ENCODE assay signal across 11 cellular contexts in the genomic region with DNA sequence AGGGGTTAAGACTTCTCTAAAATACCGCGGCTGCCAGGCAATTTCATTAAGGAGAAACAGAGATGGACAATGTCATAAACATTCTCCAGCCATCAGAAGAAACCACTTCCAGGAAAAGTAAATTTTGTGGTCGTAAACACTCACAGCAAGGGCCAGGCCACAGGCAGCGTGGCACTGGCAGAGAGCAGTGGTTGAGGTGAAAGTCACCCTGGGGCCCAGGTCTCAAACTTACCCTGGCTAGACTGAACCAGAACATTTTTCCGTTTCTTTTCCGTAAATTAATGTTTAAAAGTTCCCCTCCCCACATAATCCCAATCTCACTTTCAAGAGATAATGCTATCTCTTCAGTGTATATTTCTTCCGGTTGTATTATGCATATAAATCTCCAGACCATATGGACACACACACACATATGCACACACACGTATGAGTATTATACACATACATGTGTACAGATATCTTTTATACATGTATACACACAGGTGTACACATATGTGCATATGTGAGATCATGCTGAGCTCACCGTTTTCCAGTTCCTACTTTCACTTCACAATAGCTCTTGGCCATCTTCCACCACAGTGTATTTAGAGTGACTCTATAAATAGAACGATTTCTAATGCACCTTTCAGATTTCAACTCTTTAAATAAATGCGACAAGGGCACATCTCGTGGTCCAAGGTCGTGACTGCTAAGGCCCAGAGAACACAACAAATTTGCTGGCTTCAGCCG.
A peak's percentile ranks its signal among the peaks of the same experiment; 100 is the strongest.
DNase-seq lines count a peak whose midpoint lies in the region; ATAC-seq, FAIRE-seq and TF ChIP-seq lines count a peak whose summit lies in the region.
"Had no signal": no experiment of that assay in that cellular context is flagged by ENCODE, and none has a peak within 500 bp of the region (broad histone marks: within the 10 kb centered on the region; RNA-seq: fewer than 3 reads in every experiment).

No MANE protein-coding gene starts in this region.

- intact Hi-C loops in pancreas (cut with DNase I), result loop anchor here in 2 of 3 donors (5.0 to 10.0 kb wide), 2 partner anchors 224 to 227 kb away; no protein-coding TSS in a partner anchor

- ATAC-seq in GM19043 (IDR thresholded peaks at IDR 0.05; ENCODE audit: low read depth, unreplicated experiment), result peak; percentile 60
- ATAC-seq in HG02623 (IDR thresholded peaks at IDR 0.05; ENCODE audit: unreplicated experiment), result peak; percentile 58
- peak; percentile 38 to 66 (median 54) for ATAC-seq in pancreas

- FAIRE-seq in pancreas (lab: Jason Lieb, UNC), result no peak

- H3K4me3 ChIP-seq in pancreas, result no peak overlapping the region
- H3K4me3 ChIP-seq: tibial artery had no signal

- H3K9me3 ChIP-seq in pancreas, result no peaks in the 10 kb centered on the region
- H3K9me3 ChIP-seq: tibial artery had no signal

- DNase-seq in NCI-H2029 (lab: John Stamatoyannopoulos, UW), result peak; percentile 10
- no peak for DNase-seq in pancreas
- no peak for DNase-seq in foreskin melanocyte
- no peak for DNase-seq in ACHN
- DNase-seq in KBM-7, result no peak
- DNase-seq: occipital lobe, WERI-Rb-1 had no signal

- peaks cover 0 to 4% (median 0%) of the 10 kb centered on the region in 3 donors for H3K4me1 ChIP-seq in pancreas

- no peak for TF ChIP-seq CTCF in pancreas (IDR thresholded peaks at IDR 0.05)

- in situ Hi-C loops in ACHN (cut with HindIII; ENCODE audit: low pct_ligation_motif_present, low pct_unique_long_range_greater_than_20kb, low sequenced_read_pairs) (no loop called here), KBM-7 (cut with MboI; ENCODE audit: low pct_unique_long_range_greater_than_20kb, low sequenced_read_pairs) (loop anchor here (10.0 kb wide), 1 partner anchor 227 kb away; no protein-coding TSS in a partner anchor)

- peaks cover 0 to 5% (median 0%) of the 10 kb centered on the region in 4 donors for H3K27me3 ChIP-seq in pancreas

- WGBS in pancreas, 2 donors, result 40 to 50% methylated on average over 14 of the region's 14 CpGs

- H3K27ac ChIP-seq in pancreas, result no peak overlapping the region
- H3K27ac ChIP-seq: epithelial cell of prostate, tibial artery, WERI-Rb-1 had no signal

- H3K36me3 ChIP-seq in pancreas, result no peaks in the 10 kb centered on the region
- H3K36me3 ChIP-seq: tibial artery, WERI-Rb-1 had no signal
